Comparison of ENCODE assay signal across 27 cellular contexts in the genomic region with DNA sequence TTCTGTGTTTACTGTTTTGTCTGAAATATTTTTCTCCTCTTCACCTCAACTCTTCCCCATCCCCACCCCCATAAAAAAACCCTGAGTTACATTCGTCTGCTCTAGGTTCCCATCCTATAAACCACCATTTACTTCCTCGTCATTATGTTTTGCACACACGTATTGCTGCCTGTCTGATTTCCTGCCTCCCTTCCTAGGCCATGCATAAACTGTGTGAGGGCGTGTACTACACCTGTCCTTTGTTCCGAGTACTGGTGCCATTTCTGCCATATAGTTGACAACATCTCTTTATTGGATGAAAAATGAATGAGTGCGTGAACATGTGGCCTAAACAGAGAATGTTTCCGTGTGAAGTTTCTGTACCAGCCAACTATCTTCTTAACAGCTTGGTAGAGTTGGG.
"Had no signal": no experiment of that assay in that cellular context is flagged by ENCODE, and none has a peak within 500 bp of the region (broad histone marks: within the 10 kb centered on the region; RNA-seq: fewer than 3 reads in every experiment).

No MANE protein-coding gene starts in this region.

- ATAC-seq: activated CD4-positive, CD25-positive, alpha-beta regulatory T cell treated with anti-CD3 and anti-CD28 coated beads, Interleukin-2, amount 50 U/mL, for 24 hours; activated CD8-positive, alpha-beta T cell treated with anti-CD3 and anti-CD28 coated beads for 36 hours; activated naive CD4-positive, alpha-beta T cell treated with anti-CD3 and anti-CD28 coated beads, Interleukin-2, amount 50 U/mL, for 72 hours; activated T-cell treated with anti-CD3 and anti-CD28 coated beads, Interleukin-2, amount 50 U/mL, for 4 hours; activated T-helper 17 cell treated with anti-CD3 and anti-CD28 coated beads, Interleukin-2, amount 50 U/mL, for 72 hours; esophagus mucosa; T-helper 17 cell had no signal

- H3K4me3 ChIP-seq: ascending aorta, breast epithelium, coronary artery, dorsolateral prefrontal cortex had no signal

- H3K4me1 ChIP-seq: ascending aorta, breast epithelium had no signal

- H3K9me3 ChIP-seq: ascending aorta, breast epithelium had no signal

- DNase-seq: activated B cell treated with CpG ODN at 0.5 μM for 24 hours; activated CD4-positive, alpha-beta T cell treated with anti-CD3 and anti-CD28 coated beads for 48 hours; activated CD4-positive, alpha-beta T cell treated with anti-CD3 and anti-CD28 coated beads, Interleukin-2, amount 50 U/mL, for 1 hour; activated CD4-positive, alpha-beta T cell treated with anti-CD3 and anti-CD28 coated beads, Interleukin-2, amount 50 U/mL, for 48 hours; activated CD8-positive, alpha-beta memory T cell treated with anti-CD3 and anti-CD28 coated beads for 24 hours; activated CD8-positive, alpha-beta T cell treated with anti-CD3 and anti-CD28 coated beads for 36 hours; activated effector memory CD4-positive, alpha-beta T cell treated with Interleukin-2 at 50 U/mL for 16 hours; activated gamma-delta T cell treated with Interleukin-2 at 50 U/mL for 16 hours; activated naive CD4-positive, alpha-beta T cell treated with anti-CD3 and anti-CD28 coated beads for 36 hours; activated naive CD8-positive, alpha-beta T cell treated with anti-CD3 and anti-CD28 coated beads, Interleukin-2, amount 10 ng/mL, durations not matched to agents 7 days and 5 days; activated T-cell treated with anti-CD3 and anti-CD28 coated beads, Interleukin-2, amount 50 U/mL, for 4 hours; dorsolateral prefrontal cortex; effector memory CD4-positive, alpha-beta T cell; endodermal cell; foreskin fibroblast; head of caudate nucleus; T-helper 1 cell; T-helper 17 cell; T1000; WERI-Rb-1 had no signal

- H3K27ac ChIP-seq: ascending aorta, breast epithelium, coronary artery, dorsolateral prefrontal cortex, WERI-Rb-1 had no signal

- H3K36me3 ChIP-seq: ascending aorta, breast epithelium, WERI-Rb-1 had no signal
